ENCODE assay signal across 11 cellular contexts in genomic region chr9:130689572-130689936, GRCh38. TPM values are rescaled to one million over a fixed set of nuclear protein-coding genes. Genes with fewer than 3 reads are reported as not detected.
DNase-seq lines count a peak whose midpoint lies in the region; ATAC-seq and TF ChIP-seq lines count a peak whose summit lies in the region.
"Had no signal": no experiment of that assay in that cellular context is flagged by ENCODE, and none has a peak within 500 bp of the region (broad histone marks: within the 10 kb centered on the region; RNA-seq: fewer than 3 reads in every experiment).

No MANE protein-coding gene starts in this region.

- peak overlapping the region; percentile 96 for H3K4me2 ChIP-seq in Karpas-422 (ENCODE audit: low read depth, low read length, poor library complexity, severe bottlenecking)

- H3K9me3 Mint-ChIP-seq in chondrocyte (ENCODE audit: low read depth) (no peaks in the 10 kb centered on the region), nephron progenitor cell (peaks cover 11% of the 10 kb centered on the region)
- H3K9me3 Mint-ChIP-seq in T-helper 2 cell treated with Interferon-gamma antibody and Interleukin-4, amounts not matched to agents 5 μg/mL and 100 μg/mL, for 36 hours: no peaks in the 10 kb centered on the region
- peaks cover 9% of the 10 kb centered on the region for H3K9me3 Mint-ChIP-seq in activated naive CD4-positive, alpha-beta T cell treated with anti-CD3 and anti-CD28 coated beads, Interleukin-2, amount 10 ng/mL, durations not matched to agents 7 days and 5 days

- H3K36me3 ChIP-seq in ACC112 (ENCODE audit: insufficient read depth, low read length): no peaks in the 10 kb centered on the region
- H3K36me3 ChIP-seq in Karpas-422 (ENCODE audit: insufficient read depth, low read length): no peaks in the 10 kb centered on the region

- peak overlapping the region; percentile 75 for H3K9ac ChIP-seq in Karpas-422 (ENCODE audit: low read length)

- H2AFZ ChIP-seq in ACC112 (ENCODE audit: low read length, unreplicated experiment) (peak overlapping the region; percentile 86), Karpas-422 (ENCODE audit: low read length) (peak overlapping the region; percentile 82; the same call in 1 of the 2 replicates)

- TF ChIP-seq CTCF in chondrocyte (IDR thresholded peaks at IDR 0.05): no peak
- TF ChIP-seq CTCF in nephron progenitor cell (IDR thresholded peaks at IDR 0.05): no peak

- H3K4me3 ChIP-seq in ACC112 (ENCODE audit: low read depth, low read length): peak overlapping the region; percentile 76
- H3K4me3 ChIP-seq in Karpas-422 (ENCODE audit: low read length): peak overlapping the region; percentile 70

- H3K36me3 Mint-ChIP-seq in chondrocyte (ENCODE audit: low read depth) (no peaks in the 10 kb centered on the region), nephron progenitor cell (ENCODE audit: low read depth) (no peaks in the 10 kb centered on the region)
- H3K36me3 Mint-ChIP-seq in T-helper 2 cell treated with Interferon-gamma antibody and Interleukin-4, amounts not matched to agents 5 μg/mL and 100 μg/mL, for 36 hours (ENCODE audit: low read depth): peaks cover 3% of the 10 kb centered on the region
- peaks cover 3% of the 10 kb centered on the region for H3K36me3 Mint-ChIP-seq in activated naive CD4-positive, alpha-beta T cell treated with anti-CD3 and anti-CD28 coated beads, Interleukin-2, amount 10 ng/mL, durations not matched to agents 7 days and 5 days

- no peak for ATAC-seq in GM18868 (IDR thresholded peaks at IDR 0.05; ENCODE audit: unreplicated experiment)

- H3K79me2 ChIP-seq in ACC112 (ENCODE audit: control insufficient read depth, insufficient read depth, low read length, unreplicated experiment) (peaks cover 9% of the 10 kb centered on the region), Karpas-422 (ENCODE audit: low read length) (peaks cover 10% of the 10 kb centered on the region)

- H3K4me3 Mint-ChIP-seq in chondrocyte (ENCODE audit: unreplicated experiment): no peak overlapping the region
- peak overlapping the region; percentile 42 for H3K4me3 Mint-ChIP-seq in nephron progenitor cell
- no peak overlapping the region for H3K4me3 Mint-ChIP-seq in T-helper 2 cell treated with Interferon-gamma antibody and Interleukin-4, amounts not matched to agents 5 μg/mL and 100 μg/mL, for 36 hours
- H3K4me3 Mint-ChIP-seq in activated naive CD4-positive, alpha-beta T cell treated with anti-CD3 and anti-CD28 coated beads, Interleukin-2, amount 10 ng/mL, durations not matched to agents 7 days and 5 days: no peak overlapping the region

- H4K20me1 ChIP-seq in Karpas-422 (ENCODE audit: insufficient read depth, low read depth, low read length): peaks cover under 1% of the 10 kb centered on the region; the same call in 1 of the 2 replicates

- H3K4me1 Mint-ChIP-seq in chondrocyte (ENCODE audit: low read depth) (peaks cover 19% of the 10 kb centered on the region), nephron progenitor cell (peaks cover 54% of the 10 kb centered on the region)
- peaks cover 25% of the 10 kb centered on the region for H3K4me1 Mint-ChIP-seq in T-helper 2 cell treated with Interferon-gamma antibody and Interleukin-4, amounts not matched to agents 5 μg/mL and 100 μg/mL, for 36 hours (ENCODE audit: low read depth)
- peaks cover 39% of the 10 kb centered on the region for H3K4me1 Mint-ChIP-seq in activated naive CD4-positive, alpha-beta T cell treated with anti-CD3 and anti-CD28 coated beads, Interleukin-2, amount 10 ng/mL, durations not matched to agents 7 days and 5 days

- H3K27me3 Mint-ChIP-seq in chondrocyte (ENCODE audit: low read depth) (no peaks in the 10 kb centered on the region), nephron progenitor cell (ENCODE audit: low read depth, poor library complexity) (peaks cover 14% of the 10 kb centered on the region)
- peaks cover 2% of the 10 kb centered on the region for H3K27me3 Mint-ChIP-seq in T-helper 2 cell treated with Interferon-gamma antibody and Interleukin-4, amounts not matched to agents 5 μg/mL and 100 μg/mL, for 36 hours (ENCODE audit: low read depth)
- H3K27me3 Mint-ChIP-seq in activated naive CD4-positive, alpha-beta T cell treated with anti-CD3 and anti-CD28 coated beads, Interleukin-2, amount 10 ng/mL, durations not matched to agents 7 days and 5 days: peaks cover 21% of the 10 kb centered on the region

- no peaks in the 10 kb centered on the region for H3K9me2 ChIP-seq in Karpas-422 (replicated peaks; ENCODE audit: insufficient read depth, low read length)

- H3K27me3 ChIP-seq in ACC112 (ENCODE audit: insufficient read depth, low read length): no peaks in the 10 kb centered on the region
- 0 out of 2 replicates have a peak, but pooled peaks cover 2% of the 10 kb centered on the region for H3K27me3 ChIP-seq in Karpas-422 (ENCODE audit: low read length)

- DNase-seq in Karpas-422 (no peak), chondrocyte (ENCODE audit: low spot score) (no peak), nephron progenitor cell (no peak), A172 (ENCODE audit: low spot score) (no peak)
- DNase-seq in T-helper 2 cell treated with Interferon-gamma antibody and Interleukin-4, amounts not matched to agents 5 μg/mL and 100 μg/mL, for 36 hours (ENCODE audit: low spot score): no peak
- no peak for DNase-seq in activated naive CD4-positive, alpha-beta T cell treated with anti-CD3 and anti-CD28 coated beads, Interleukin-2, amount 10 ng/mL, durations not matched to agents 7 days and 5 days
- DNase-seq: activated naive CD4-positive, alpha-beta T cell treated with Interleukin-2 at 50 U/mL for 16 hours; stimulated activated CD4-positive, alpha-beta T cell treated with anti-CD3 and anti-CD28 coated beads, Interleukin-1b, Interleukin-23, amount 100 ng/mL, for 48 hours had no signal

- H3K9me3 ChIP-seq in Karpas-422 (ENCODE audit: low read length): no peaks in the 10 kb centered on the region

- H3K4me1 ChIP-seq in ACC112 (ENCODE audit: control insufficient read depth, insufficient read depth, low read length, unreplicated experiment): peaks cover 3% of the 10 kb centered on the region
- H3K4me1 ChIP-seq in Karpas-422 (ENCODE audit: low read length): peaks cover 20% of the 10 kb centered on the region

- CTCF ChIA-PET in activated naive CD4-positive, alpha-beta T cell treated with anti-CD3 and anti-CD28 coated beads, Interleukin-2, amount 10 ng/mL, durations not matched to agents 7 days and 5 days (lab: Charles Lee): interaction anchor here (2.0 kb wide), 1 partner anchor 11 kb away, joined by 13 read pairs; no protein-coding TSS in a partner anchor

- H3K27ac Mint-ChIP-seq in chondrocyte (ENCODE audit: unreplicated experiment): peak overlapping the region; percentile 24
- H3K27ac Mint-ChIP-seq in nephron progenitor cell: peak overlapping the region; percentile 75
- no peak overlapping the region for H3K27ac Mint-ChIP-seq in T-helper 2 cell treated with Interferon-gamma antibody and Interleukin-4, amounts not matched to agents 5 μg/mL and 100 μg/mL, for 36 hours
- H3K27ac Mint-ChIP-seq in activated naive CD4-positive, alpha-beta T cell treated with anti-CD3 and anti-CD28 coated beads, Interleukin-2, amount 10 ng/mL, durations not matched to agents 7 days and 5 days: no peak overlapping the region

- H3K27ac ChIP-seq in ACC112 (ENCODE audit: low read depth, low read length) (no peak overlapping the region), Karpas-422 (ENCODE audit: low read length) (peak overlapping the region; percentile 72)

RNA-seq across cellular contexts. Expression of gene EXOSC2, which starts 4.0 kb away (rescaled TPM):
- total RNA-seq in Karpas-422 (2014; rRNA removed; shearing (Covaris generic); ENCODE audit: low replicate concordance): 14.6 and 20.6 TPM in 2 replicates
- total RNA-seq in chondrocyte: 15.6 to 27.7 TPM (median 16.2 TPM) in 3 replicates
- 34.9 and 43.2 TPM in 2 replicates for total RNA-seq in A172 (2014; rRNA removed; shearing (Covaris generic))

RNA-seq across cellular contexts. Expression of gene PRDM12, which starts 25.2 kb away (rescaled TPM):
- 0.07 TPM in 1 of 2 replicates, not detected in the other for total RNA-seq in Karpas-422 (2014; rRNA removed; shearing (Covaris generic); ENCODE audit: low replicate concordance)
- 0.10 to 0.23 TPM in 2 of 3 replicates, not detected in the other for total RNA-seq in chondrocyte
- not detected in 2 replicates for total RNA-seq in A172 (2014; rRNA removed; shearing (Covaris generic))
- total RNA-seq: CD4-positive, CD25-positive, alpha-beta regulatory T cell had no signal

Comparison
In these comparisons a context has a peak if more than half of its experiments do, and no peak if none do; other contexts are left out.
1. H3K27ac Mint-ChIP-seq: peak in chondrocyte (single experiment) and nephron progenitor cell (single experiment); none in T-helper 2 cell treated with Interferon-gamma antibody and Interleukin-4, amounts not matched to agents 5 μg/mL and 100 μg/mL, for 36 hours (single experiment) and activated naive CD4-positive, alpha-beta T cell treated with anti-CD3 and anti-CD28 coated beads, Interleukin-2, amount 10 ng/mL, durations not matched to agents 7 days and 5 days (single experiment).